21 cellular contexts compared by ENCODE assay signal in genomic region chr10:17801507-17801906, GRCh38. TPM values are rescaled to one million over a fixed set of nuclear protein-coding genes. Genes with fewer than 3 reads are reported as not detected.
DNase-seq lines count a peak whose midpoint lies in the region; ATAC-seq and TF ChIP-seq lines count a peak whose summit lies in the region.
"Had no signal": no experiment of that assay in that cellular context is flagged by ENCODE, and none has a peak within 500 bp of the region (broad histone marks: within the 10 kb centered on the region; RNA-seq: fewer than 3 reads in every experiment).

No MANE protein-coding gene starts in this region.

- H3K36me3 ChIP-seq in DND-41 (ENCODE audit: insufficient read depth, low read length) (no peaks in the 10 kb centered on the region), HCT116 (ENCODE audit: control insufficient read depth in 1 of 2, insufficient read depth in 2 of 2, low read length in 2 of 2) (no peaks in the 10 kb centered on the region), PC-9 (ENCODE audit: low read depth) (no peaks in the 10 kb centered on the region), lower lobe of right lung (no peaks in the 10 kb centered on the region)
- H3K36me3 ChIP-seq: prostate gland had no signal

- H3K4me3 ChIP-seq in DND-41 (ENCODE audit: low read depth in 1 of 2, low read length in 2 of 2) (no peak overlapping the region), HCT116 (replicated peaks in 1 of 2; ENCODE audit: low read depth in 1 of 2, low read length in 2 of 2) (no peak overlapping the region), PC-9 (no peak overlapping the region), lower lobe of right lung (no peak overlapping the region)
- H3K4me3 ChIP-seq: prostate gland, skin epidermis had no signal

- DNase-seq in DND-41 (no peak), HCT116 (ENCODE audit: low read depth, low spot score) (no peak), PC-9 (no peak), lower lobe of right lung (no peak), activated T-cell treated with anti-CD3 and anti-CD28 coated beads for 4 hours (no peak), glomerular visceral epithelial cell (ENCODE audit: extremely low spot score) (no peak)
- DNase-seq: activated CD4-positive, alpha-beta T cell treated with anti-CD3 and anti-CD28 coated beads for 1 hour; activated effector memory CD4-positive, alpha-beta T cell treated with anti-CD3 and anti-CD28 coated beads, Interleukin-2, amount 50 U/mL, for 16 hours; Calu3; caudate nucleus; effector CD8-positive, alpha-beta T cell; IMR-90; naive B cell; NCI-H2029 treated with DMSO at 0.1 percent for 48 hours; NCI-H510A; stimulated activated CD4-positive, alpha-beta T cell treated with anti-CD3 and anti-CD28 coated beads, Interleukin-4, amount 100 ng/mL, for 24 hours had no signal

- peak; percentile 39 for TF ChIP-seq RAD21 in HCT116 (IDR thresholded peaks at IDR 0.05; ENCODE audit: low read depth)

- H3K4me1 ChIP-seq in DND-41 (ENCODE audit: insufficient read depth, low read length): peaks cover 6% of the 10 kb centered on the region; the same call in 1 of the 2 replicates
- H3K4me1 ChIP-seq in HCT116 (ENCODE audit: control insufficient read depth in 1 of 2, insufficient read depth in 2 of 2, low read length in 2 of 2): no peaks in the 10 kb centered on the region
- H3K4me1 ChIP-seq in PC-9 (replicated peaks; ENCODE audit: insufficient read depth): no peaks in the 10 kb centered on the region
- H3K4me1 ChIP-seq in lower lobe of right lung: no peaks in the 10 kb centered on the region
- H3K4me1 ChIP-seq: prostate gland had no signal

- RAD21 ChIA-PET in HCT116 (lab: Charles Lee; ENCODE audit: low non-redundant PET in 1 of 2, low total read pairs in 2 of 2, uncharacterized antibody in 2 of 2, unreplicated experiment in 2 of 2): interaction anchor here in 1 of 2 experiments (0.5 kb wide), 1 partner anchor 382 kb away, joined by 3 read pairs; no protein-coding TSS in a partner anchor

- H3K27me3 ChIP-seq in DND-41 (ENCODE audit: insufficient read depth, low read length, poor library complexity) (no peaks in the 10 kb centered on the region), HCT116 (ENCODE audit: insufficient read depth, low read length) (no peaks in the 10 kb centered on the region), PC-9 (ENCODE audit: insufficient read depth, low read depth) (no peaks in the 10 kb centered on the region), lower lobe of right lung (ENCODE audit: low read depth) (no peaks in the 10 kb centered on the region)

- H3K27ac ChIP-seq in DND-41 (ENCODE audit: low read length): no peak overlapping the region
- H3K27ac ChIP-seq in HCT116 (ENCODE audit: low read depth, low read length): no peak overlapping the region
- no peak overlapping the region for H3K27ac ChIP-seq in PC-9
- no peak overlapping the region for H3K27ac ChIP-seq in lower lobe of right lung
- H3K27ac ChIP-seq: prostate gland, skin epidermis had no signal

- intact Hi-C loops in HCT116 (cut with micrococcal nuclease): no loop called here
- intact Hi-C loops in PC-9 (cut with micrococcal nuclease; ENCODE audit: unreplicated experiment): no loop called here
- intact Hi-C loops in lower lobe of right lung (cut with DNase I): no loop called here

- H3K79me2 ChIP-seq in DND-41 (ENCODE audit: insufficient read depth, low read length) (no peaks in the 10 kb centered on the region), HCT116 (ENCODE audit: insufficient read depth, low read length) (no peaks in the 10 kb centered on the region), PC-9 (ENCODE audit: low read depth) (no peaks in the 10 kb centered on the region)

- H3K9me2 ChIP-seq in HCT116 (ENCODE audit: insufficient read depth) (no peaks in the 10 kb centered on the region), PC-9 (ENCODE audit: insufficient read depth) (no peaks in the 10 kb centered on the region)

- CTCF ChIA-PET in HCT116 (lab: Charles Lee): interaction anchor here (0.6 to 1.5 kb wide), 6 partner anchors 9 to 415 kb away, joined by 3 to 6 read pairs (median 4); no protein-coding TSS in a partner anchor
- CTCF ChIA-PET in PC-9 (lab: Charles Lee): no interaction called here

- ATAC-seq in DND-41 (ENCODE audit: insufficient read depth, low read depth) (no peak), HCT116 (no peak), lower lobe of right lung (no peak), GM21737 (IDR thresholded peaks at IDR 0.05; ENCODE audit: unreplicated experiment) (no peak), GM18520 (IDR thresholded peaks at IDR 0.05; ENCODE audit: unreplicated experiment) (no peak)

- H4K20me1 ChIP-seq in DND-41 (ENCODE audit: insufficient read depth, low read length): no peaks in the 10 kb centered on the region
- H4K20me1 ChIP-seq in HCT116 (ENCODE audit: insufficient read depth): no peaks in the 10 kb centered on the region
- H4K20me1 ChIP-seq in PC-9 (ENCODE audit: insufficient read depth): no peaks in the 10 kb centered on the region

- POLR2A ChIA-PET in HCT116 (lab: Charles Lee) (interaction anchor here (1.1 kb wide), 1 partner anchor 12 kb away, joined by 3 read pairs; no protein-coding TSS in a partner anchor), PC-9 (lab: Charles Lee; ENCODE audit: unreplicated experiment) (no interaction called here)

- H2AFZ ChIP-seq in DND-41 (ENCODE audit: low read depth, low read length) (no peak overlapping the region), HCT116 (ENCODE audit: low read depth, low read length, poor library complexity, severe bottlenecking) (no peak overlapping the region), PC-9 (no peak overlapping the region)

- H3K9ac ChIP-seq in DND-41 (ENCODE audit: low read depth, low read length): no peak overlapping the region
- H3K9ac ChIP-seq in HCT116 (ENCODE audit: low read length): no peak overlapping the region

- no peak overlapping the region for H3K4me2 ChIP-seq in DND-41 (ENCODE audit: insufficient read depth, low read length)
- H3K4me2 ChIP-seq in HCT116 (ENCODE audit: low read length): no peak overlapping the region
- H3K4me2 ChIP-seq in PC-9: no peak overlapping the region

- no peaks in the 10 kb centered on the region for H3F3A ChIP-seq in PC-9 (ENCODE audit: insufficient read depth, low read depth)

- BruUV-seq in HCT116 (replicated peaks; lab: Mats Ljungman, UMichigan): no TSS peak
- BruUV-seq in PC-9 (replicated peaks; lab: Mats Ljungman, UMichigan): no TSS peak

- no peak for TF ChIP-seq POLR2A in HCT116 (IDR thresholded peaks at IDR 0.05; ENCODE audit: borderline replicate concordance, extremely low read depth, insufficient read depth, insufficient read length)

- no peaks in the 10 kb centered on the region for H3K9me3 ChIP-seq in DND-41 (ENCODE audit: insufficient read depth, low read length, severe bottlenecking)
- H3K9me3 ChIP-seq in HCT116 (ENCODE audit: control insufficient read depth in 1 of 2, insufficient read depth in 1 of 2, low read depth in 1 of 2, low read length in 2 of 2): no peaks in the 10 kb centered on the region
- H3K9me3 ChIP-seq in PC-9 (ENCODE audit: insufficient read depth, low read depth): no peaks in the 10 kb centered on the region
- H3K9me3 ChIP-seq in lower lobe of right lung: no peaks in the 10 kb centered on the region
- H3K9me3 ChIP-seq: prostate gland had no signal

- peak; percentile 39 for TF ChIP-seq CTCF in DND-41 (IDR thresholded peaks at IDR 0.05; ENCODE audit: borderline replicate concordance, extremely low read depth, low read length, poor library complexity, severe bottlenecking)
- peak in 2 of 3 experiments; percentile 27 to 53; a peak in 3 of 6 replicates for TF ChIP-seq CTCF in HCT116 (IDR thresholded peaks at IDR 0.05 in 2 of 3, conservative IDR thresholded peaks at IDR 0.05 in 1 of 3; ENCODE audit: borderline replicate concordance in 1 of 3, insufficient read depth in 1 of 3, low read depth in 2 of 3, low read length in 2 of 3)
- TF ChIP-seq CTCF in PC-9 (conservative IDR thresholded peaks at IDR 0.05): peak; percentile 33; the same call in 1 of the 2 replicates
- peak; percentile 7 for TF ChIP-seq CTCF in lower lobe of right lung (IDR thresholded peaks at IDR 0.05)

TF ChIP-seq in HCT116, 20 proteins besides CTCF, POLR2A, EP300 and RAD21:
- no peak for TF ChIP-seq CEBPB (IDR thresholded peaks at IDR 0.05; ENCODE audit: low read depth)
- TF ChIP-seq FOSL1 (IDR thresholded peaks at IDR 0.05; ENCODE audit: low read depth): no peak
- no peak for TF ChIP-seq SRF (IDR thresholded peaks at IDR 0.05; ENCODE audit: low read depth)
- TF ChIP-seq CBX3 (IDR thresholded peaks at IDR 0.05; ENCODE audit: low read depth): no peak
- no peak for TF ChIP-seq MAX (IDR thresholded peaks at IDR 0.05)
- TF ChIP-seq JUND (IDR thresholded peaks at IDR 0.05): no peak
- no peak for TF ChIP-seq EZH2 (IDR thresholded peaks at IDR 0.05)
- TF ChIP-seq TCF7L2 (IDR thresholded peaks at IDR 0.05; ENCODE audit: borderline replicate concordance, extremely low read depth, insufficient read depth, insufficient read length): no peak
- no peak for TF ChIP-seq EGR1 (IDR thresholded peaks at IDR 0.05; ENCODE audit: low read depth)
- no peak for TF ChIP-seq SIN3A (IDR thresholded peaks at IDR 0.05; ENCODE audit: low read depth)
- no peak for TF ChIP-seq ZNF274 (IDR thresholded peaks at IDR 0.05; ENCODE audit: low read depth, low read length)
- TF ChIP-seq ELF1 (IDR thresholded peaks at IDR 0.05; ENCODE audit: borderline replicate concordance, low read depth): no peak
- TF ChIP-seq EZH2phosphoT487 (IDR thresholded peaks at IDR 0.05; ENCODE audit: borderline replicate concordance): no peak
- TF ChIP-seq YY1 (IDR thresholded peaks at IDR 0.05; ENCODE audit: extremely low read depth, insufficient replicate concordance, low read depth, low read length): no peak

RNA-seq across cellular contexts. Expression of gene MRC1, which starts 7.6 kb away (rescaled TPM):
- total RNA-seq in HCT116 (2021; ENCODE audit: unreplicated experiment) (0.37 TPM), PC-9 (2021) (0.07 TPM in 1 of 2 replicates, not detected in the other), lower lobe of right lung (529 TPM)
- 0.01 TPM in 1 of 2 replicates, not detected in the other for polyA plus RNA-seq in HCT116 (2012)
- total RNA-seq: H4, IMR-90 had no signal
- polyA plus RNA-seq: IMR-90 had no signal

RNA-seq across cellular contexts. Expression of gene TMEM236, which starts 49.5 kb away (rescaled TPM):
- 0.07 TPM for total RNA-seq in HCT116 (2021; ENCODE audit: unreplicated experiment)
- polyA plus RNA-seq in HCT116 (2012): 0.03 TPM in 1 of 2 replicates, not detected in the other
- total RNA-seq in PC-9 (2021): 0.20 and 0.24 TPM in 2 replicates
- 5.9 TPM for total RNA-seq in lower lobe of right lung
- total RNA-seq: IMR-90 had no signal
- polyA plus RNA-seq: IMR-90 had no signal

Comparison
In these comparisons a context has a peak if more than half of its experiments do, and no peak if none do; other contexts are left out.
1. RNA of gene MRC1, which starts 7.6 kb away (total RNA-seq): 529 TPM in lower lobe of right lung (single experiment); 0.37 TPM in HCT116 (single experiment) and 0.07 TPM in PC-9; every median in the first group is over 100 times any median in the second.
2. Peak in every context shown above with its lines, with median percentiles within 50 percentile points of each other: CTCF ChIP-seq.